Comparison of ENCODE assay signal across 1 cellular context in genomic region chr14:74302160-74302628, GRCh38.
TF ChIP-seq lines count a peak whose summit lies in the region.

No MANE protein-coding gene starts in this region.

TF ChIP-seq in A549, 52 proteins besides CTCF, POLR2A, EP300 and RAD21 (continued from another document):
- TF ChIP-seq CBX2 (IDR thresholded peaks at IDR 0.05; ENCODE audit: borderline replicate concordance, low read depth) (no peak), MAZ (IDR thresholded peaks at IDR 0.05; ENCODE audit: borderline replicate concordance, low read depth, low read length) (no peak)
